8 cellular contexts compared by ENCODE assay signal in the genomic region with DNA sequence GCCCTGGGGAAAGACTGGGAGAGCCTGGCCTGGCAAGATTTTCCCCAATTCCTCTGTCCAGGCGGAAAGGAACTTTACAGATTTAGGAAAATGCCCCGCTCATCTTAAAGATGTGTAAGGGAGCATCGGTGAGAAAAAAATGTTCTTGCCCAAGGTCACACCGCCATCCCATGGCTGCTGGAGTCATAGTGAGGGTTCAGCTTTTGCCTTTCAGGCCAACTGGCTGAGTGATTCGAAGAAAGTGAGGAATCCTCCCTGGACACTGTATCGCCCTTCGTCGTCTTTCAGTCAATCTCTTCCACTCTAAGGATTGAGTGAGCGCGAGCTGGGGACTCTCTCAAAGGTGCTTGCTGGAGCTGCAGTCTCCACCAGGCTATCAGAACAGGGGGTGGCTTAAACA. TPM values are rescaled to one million over a fixed set of nuclear protein-coding genes. Genes with fewer than 3 reads are reported as not detected.
DNase-seq lines count a peak whose midpoint lies in the region; ATAC-seq, FAIRE-seq and TF ChIP-seq lines count a peak whose summit lies in the region.

No MANE protein-coding gene starts in this region.

- TF ChIP-seq POLR2A in HepG2 (IDR thresholded peaks at IDR 0.05; ENCODE audit: insufficient read depth in 1 of 2, low read depth in 2 of 2, low read length in 2 of 2), result no peak

- H3K27me3 ChIP-seq in HepG2 (ENCODE audit: control insufficient read depth in 1 of 2, insufficient read depth in 2 of 2, low read length in 2 of 2) (peaks cover 18 to 39% of the 10 kb centered on the region in 2 experiments), thymus (ENCODE audit: control insufficient read depth, insufficient read depth) (peaks cover 37% of the 10 kb centered on the region)

- H3K36me3 ChIP-seq in HepG2 (replicated peaks in 1 of 2; ENCODE audit: control insufficient read depth in 1 of 2, insufficient read depth in 2 of 2, low read length in 2 of 2) (no peaks in the 10 kb centered on the region), thymus (ENCODE audit: control insufficient read depth, insufficient read depth) (no peaks in the 10 kb centered on the region)

- peak overlapping the region; percentile 69 for H3K4me2 ChIP-seq in HepG2 (ENCODE audit: low read depth, low read length)

- CTCF ChIA-PET in HepG2 (lab: Yijun Ruan, JAX; ENCODE audit: low intra/inter-chr PET ratio, low total read pairs), result no interaction called here
- CTCF ChIA-PET in HEK293T (lab: Yijun Ruan, JAX), result no interaction called here

- POLR2A ChIA-PET in HepG2 (lab: Yijun Ruan, JAX), result no interaction called here
- POLR2A ChIA-PET in HEK293T (lab: Yijun Ruan, JAX), result no interaction called here

- ATAC-seq in HG02588 (IDR thresholded peaks at IDR 0.05; ENCODE audit: unreplicated experiment), result peak; percentile 22
- peak; percentile 6; the same call in 1 of the 3 replicates for ATAC-seq in HepG2

- intact Hi-C loops in HepG2 (cut with micrococcal nuclease; ENCODE audit: unreplicated experiment), result no loop called here

- H3K79me2 ChIP-seq in HepG2 (ENCODE audit: insufficient read depth, low read length), result no peaks in the 10 kb centered on the region

- H3K9ac ChIP-seq in HepG2 (ENCODE audit: insufficient read depth, low read depth, low read length), result peak overlapping the region; percentile 5; the same call in 1 of the 2 replicates

- H2AFZ ChIP-seq in HepG2 (ENCODE audit: low read length), result no peak overlapping the region

- in situ Hi-C loops in HepG2 (cut with HindIII; ENCODE audit: extremely low pct_ligation_motif_present, low pct_unique_long_range_greater_than_20kb), result no loop called here

- TF ChIP-seq CTCF in HepG2 (CRISPR knock-in tag; IDR thresholded peaks at IDR 0.05), result peak; percentile 41

- no peak for FAIRE-seq in HepG2 (lab: Jason Lieb, UNC)

- H3K4me3 ChIP-seq in HepG2 (replicated peaks in 1 of 3; ENCODE audit: insufficient read depth in 1 of 3, low read depth in 2 of 3, low read length in 3 of 3) (peak overlapping the region; percentile 32 to 73 (median 50)), thymus (ENCODE audit: low read length) (peak overlapping the region; percentile 40)

- H4K20me1 ChIP-seq in HepG2 (ENCODE audit: insufficient read depth, low read length), result no peaks in the 10 kb centered on the region

- H3K4me1 ChIP-seq in HepG2 (ENCODE audit: insufficient read depth, low read length) (peaks cover 34% of the 10 kb centered on the region), thymus (ENCODE audit: control insufficient read depth, insufficient read depth, low read length) (no peaks in the 10 kb centered on the region)

- DNase-seq in Daoy (ENCODE audit: low read depth) (peak; percentile 15), HepG2 (ENCODE audit: low spot score) (no peak), NCI-H187 (lab: John Stamatoyannopoulos, UW) (no peak), HEK293T (ENCODE audit: extremely low spot score) (no peak), COR-L47 (lab: John Stamatoyannopoulos, UW) (no peak)

- H3K27ac ChIP-seq in angular gyrus (ENCODE audit: low read depth, low read length), result peak overlapping the region; percentile 62
- H3K27ac ChIP-seq in HepG2 (ENCODE audit: extremely low read length, insufficient read depth, low read length), result no peak overlapping the region
- H3K27ac ChIP-seq in thymus (ENCODE audit: low read depth), result no peak overlapping the region

- WGBS in HepG2 (ENCODE audit: low lambda C conversion rate), result 56% methylated on average over 10 of the region's 10 CpGs
- 34% methylated on average over 10 of the region's 10 CpGs for WGBS in thymus

- H3K9me3 ChIP-seq in HepG2 (ENCODE audit: low read length), result no peaks in the 10 kb centered on the region
- H3K9me3 ChIP-seq in thymus (ENCODE audit: control insufficient read depth), result peaks cover 2% of the 10 kb centered on the region

- no TSS peak for BruUV-seq in HepG2 (replicated peaks; lab: Mats Ljungman, UMichigan)

- TF ChIP-seq RAD21 in HepG2 (CRISPR knock-in tag; IDR thresholded peaks at IDR 0.05), result no peak

- no peak for TF ChIP-seq EP300 in HepG2 (IDR thresholded peaks at IDR 0.05; ENCODE audit: low read depth in 2 of 2, low read length in 2 of 2)
- no peak for TF ChIP-seq EP300 in HepG2 (CRISPR knock-in tag; IDR thresholded peaks at IDR 0.05; ENCODE audit: borderline replicate concordance)

RNA-seq across cellular contexts. Expression of a gene that starts 1.4 kb away (rescaled TPM):
- not detected in 2 replicates for total RNA-seq in Daoy (2014; rRNA removed; shearing (Covaris generic))
- not detected in 2 replicates for total RNA-seq in HepG2 (2016; rRNA removed; fragmentation: Illumina TruSeq; extraction: Trizol)
- not detected in 2 replicates for total RNA-seq in HepG2 (2016; cell fraction: cytosol; rRNA removed; fragmentation: Illumina TruSeq; extraction: Trizol; ENCODE audit: low read depth)
- 0.22 TPM in 1 of 2 replicates, not detected in the other for total RNA-seq in HepG2 (2016; cell fraction: insoluble cytoplasmic fraction; rRNA removed; fragmentation: Illumina TruSeq; extraction: Trizol)
- total RNA-seq in HepG2 (2016; cell fraction: membrane; rRNA removed; fragmentation: Illumina TruSeq; extraction: Trizol), result not detected in 2 replicates
- not detected in 2 replicates for total RNA-seq in HepG2 (2016; cell fraction: nucleus; rRNA removed; fragmentation: Illumina TruSeq; extraction: Trizol)
- polyA plus RNA-seq in HepG2 (2011; rRNA removed) (0.13 and 0.33 TPM in 2 replicates), thymus (48.4 TPM)
- 0.22 and 0.66 TPM in 2 replicates for polyA plus RNA-seq in HepG2 (2011; cell fraction: cytosol; rRNA removed)
- polyA plus RNA-seq in HepG2 (2011; cell fraction: nucleus; rRNA removed), result 0.24 and 0.35 TPM in 2 replicates
- 0.60 TPM in 1 of 2 replicates, not detected in the other for polyA plus RNA-seq in HepG2 (2012)
- polyA plus RNA-seq in HepG2 (2016; cell fraction: cytosol; fragmentation: Illumina TruSeq; extraction: Trizol; ENCODE audit: low read depth), result not detected in 2 replicates
- polyA plus RNA-seq in HepG2 (2016; cell fraction: insoluble cytoplasmic fraction; fragmentation: Illumina TruSeq; extraction: Trizol; ENCODE audit: low read depth), result not detected in 2 replicates
- not detected in 2 replicates for polyA plus RNA-seq in HepG2 (2016; cell fraction: membrane; fragmentation: Illumina TruSeq; extraction: Trizol; ENCODE audit: low read depth)
- polyA plus RNA-seq in HepG2 (2016; cell fraction: nucleus; fragmentation: Illumina TruSeq; extraction: Trizol; ENCODE audit: insufficient read depth, low read depth), result not detected in 2 replicates
- polyA minus RNA-seq in HepG2 (2011; rRNA and poly(A)+ RNA removed; ENCODE audit: low replicate concordance), result not detected in 2 replicates
- polyA minus RNA-seq in HepG2 (2011; cell fraction: cytosol; rRNA and poly(A)+ RNA removed), result not detected in 2 replicates
- polyA minus RNA-seq in HepG2 (2011; cell fraction: nucleus; rRNA and poly(A)+ RNA removed), result not detected in 2 replicates

RNA-seq across cellular contexts. Expression of a gene that starts 44.5 kb away (rescaled TPM):
- total RNA-seq in Daoy (2014; rRNA removed; shearing (Covaris generic)), result not detected in 2 replicates
- not detected in 2 replicates for total RNA-seq in HepG2 (2016; rRNA removed; fragmentation: Illumina TruSeq; extraction: Trizol)
- not detected in 2 replicates for total RNA-seq in HepG2 (2016; cell fraction: cytosol; rRNA removed; fragmentation: Illumina TruSeq; extraction: Trizol; ENCODE audit: low read depth)
- not detected in 2 replicates for total RNA-seq in HepG2 (2016; cell fraction: insoluble cytoplasmic fraction; rRNA removed; fragmentation: Illumina TruSeq; extraction: Trizol)
- total RNA-seq in HepG2 (2016; cell fraction: membrane; rRNA removed; fragmentation: Illumina TruSeq; extraction: Trizol), result not detected in 2 replicates
- not detected in 2 replicates for total RNA-seq in HepG2 (2016; cell fraction: nucleus; rRNA removed; fragmentation: Illumina TruSeq; extraction: Trizol)
- not detected in 2 replicates for polyA plus RNA-seq in HepG2 (2011; rRNA removed)
- not detected in 2 replicates for polyA plus RNA-seq in HepG2 (2011; cell fraction: cytosol; rRNA removed)
- polyA plus RNA-seq in HepG2 (2011; cell fraction: nucleus; rRNA removed), result not detected in 2 replicates
- not detected in 2 replicates for polyA plus RNA-seq in HepG2 (2012)
- polyA plus RNA-seq in HepG2 (2016; cell fraction: cytosol; fragmentation: Illumina TruSeq; extraction: Trizol; ENCODE audit: low read depth), result not detected in 2 replicates
- not detected in 2 replicates for polyA plus RNA-seq in HepG2 (2016; cell fraction: insoluble cytoplasmic fraction; fragmentation: Illumina TruSeq; extraction: Trizol; ENCODE audit: low read depth)
- not detected in 2 replicates for polyA plus RNA-seq in HepG2 (2016; cell fraction: membrane; fragmentation: Illumina TruSeq; extraction: Trizol; ENCODE audit: low read depth)
- polyA plus RNA-seq in HepG2 (2016; cell fraction: nucleus; fragmentation: Illumina TruSeq; extraction: Trizol; ENCODE audit: insufficient read depth, low read depth), result not detected in 2 replicates
- not detected in 2 replicates for polyA minus RNA-seq in HepG2 (2011; rRNA and poly(A)+ RNA removed; ENCODE audit: low replicate concordance)
- not detected in 2 replicates for polyA minus RNA-seq in HepG2 (2011; cell fraction: cytosol; rRNA and poly(A)+ RNA removed)
- polyA minus RNA-seq in HepG2 (2011; cell fraction: nucleus; rRNA and poly(A)+ RNA removed), result not detected in 2 replicates
- polyA plus RNA-seq in thymus, result not detected

RNA-seq across cellular contexts. Expression of a gene that starts 55.0 kb away (rescaled TPM):
- 51.3 and 58.7 TPM in 2 replicates for total RNA-seq in Daoy (2014; rRNA removed; shearing (Covaris generic))
- total RNA-seq in HepG2 (2016; rRNA removed; fragmentation: Illumina TruSeq; extraction: Trizol), result 26.4 and 65.9 TPM in 2 replicates
- 16.2 and 16.8 TPM in 2 replicates for total RNA-seq in HepG2 (2016; cell fraction: cytosol; rRNA removed; fragmentation: Illumina TruSeq; extraction: Trizol; ENCODE audit: low read depth)
- total RNA-seq in HepG2 (2016; cell fraction: insoluble cytoplasmic fraction; rRNA removed; fragmentation: Illumina TruSeq; extraction: Trizol), result 26.3 and 65.1 TPM in 2 replicates
- total RNA-seq in HepG2 (2016; cell fraction: membrane; rRNA removed; fragmentation: Illumina TruSeq; extraction: Trizol), result 26.4 and 29.9 TPM in 2 replicates
- 64.4 and 84.9 TPM in 2 replicates for total RNA-seq in HepG2 (2016; cell fraction: nucleus; rRNA removed; fragmentation: Illumina TruSeq; extraction: Trizol)
- polyA plus RNA-seq in HepG2 (2011; rRNA removed), result 74.1 and 85.7 TPM in 2 replicates
- 37.8 and 44.8 TPM in 2 replicates for polyA plus RNA-seq in HepG2 (2011; cell fraction: cytosol; rRNA removed)
- polyA plus RNA-seq in HepG2 (2011; cell fraction: nucleus; rRNA removed), result 94.4 and 98.4 TPM in 2 replicates
- polyA plus RNA-seq in HepG2 (2012), result 62.3 and 63.6 TPM in 2 replicates
- polyA plus RNA-seq in HepG2 (2016; cell fraction: cytosol; fragmentation: Illumina TruSeq; extraction: Trizol; ENCODE audit: low read depth), result 22.0 and 26.6 TPM in 2 replicates
- 39.8 and 50.9 TPM in 2 replicates for polyA plus RNA-seq in HepG2 (2016; cell fraction: insoluble cytoplasmic fraction; fragmentation: Illumina TruSeq; extraction: Trizol; ENCODE audit: low read depth)
- polyA plus RNA-seq in HepG2 (2016; cell fraction: membrane; fragmentation: Illumina TruSeq; extraction: Trizol; ENCODE audit: low read depth), result 33.2 and 33.6 TPM in 2 replicates
- polyA plus RNA-seq in HepG2 (2016; cell fraction: nucleus; fragmentation: Illumina TruSeq; extraction: Trizol; ENCODE audit: insufficient read depth, low read depth), result 167 and 168 TPM in 2 replicates
- polyA minus RNA-seq in HepG2 (2011; rRNA and poly(A)+ RNA removed; ENCODE audit: low replicate concordance), result 86.1 and 91.5 TPM in 2 replicates
- 35.9 and 37.0 TPM in 2 replicates for polyA minus RNA-seq in HepG2 (2011; cell fraction: cytosol; rRNA and poly(A)+ RNA removed)
- 68.5 and 79.2 TPM in 2 replicates for polyA minus RNA-seq in HepG2 (2011; cell fraction: nucleus; rRNA and poly(A)+ RNA removed)
- polyA plus RNA-seq in thymus, result 52.6 TPM
